Comparison of ENCODE assay signal across 16 cellular contexts in genomic region chr5:181042036-181042435, GRCh38. TPM values are rescaled to one million over a fixed set of nuclear protein-coding genes. Genes with fewer than 3 reads are reported as not detected.
"Had no signal": no experiment of that assay in that cellular context is flagged by ENCODE, and none has a peak within 500 bp of the region (broad histone marks: within the 10 kb centered on the region; RNA-seq: fewer than 3 reads in every experiment).

No MANE protein-coding gene starts in this region.

- H3K9me3 ChIP-seq: body of pancreas, prostate gland had no signal

- H3K4me1 ChIP-seq: body of pancreas, prostate gland, tibial nerve had no signal

- DNase-seq: activated CD4-positive, alpha-beta T cell treated with anti-CD3 and anti-CD28 coated beads, Interleukin-2, amount 10 ng/mL, durations not matched to agents 24 days and 14 days; activated CD4-positive, CD25-positive, alpha-beta regulatory T cell; activated CD8-positive, alpha-beta T cell treated with anti-CD3 and anti-CD28 coated beads, Interleukin-2, amount 10 ng/mL, durations not matched to agents 7 days and 5 days; activated naive CD8-positive, alpha-beta T cell treated with anti-CD3 and anti-CD28 coated beads for 36 hours; amygdala; body of pancreas; effector memory CD4-positive, alpha-beta T cell; foreskin melanocyte; mesenchymal stem cell; nucleus accumbens; stimulated activated CD4-positive, alpha-beta T cell treated with anti-CD3 and anti-CD28 coated beads, Interleukin-1b, Interleukin-23, amount 100 ng/mL, for 48 hours had no signal

- H3K27ac ChIP-seq: prostate gland, tibial nerve had no signal

- ATAC-seq: activated CD8-positive, alpha-beta T cell treated with anti-CD3 and anti-CD28 coated beads, Interleukin-2, amount 10 ng/mL, durations not matched to agents 7 days and 5 days; body of pancreas; natural killer cell treated with Interleukin-12 subunit alpha and Interleukin-12 subunit beta and Interleukin-15 and Interleukin-18, amount 100 ng/mL, for 72 hours; sciatic nerve had no signal

- H3K4me3 ChIP-seq: body of pancreas, prostate gland had no signal

- H3K27me3 ChIP-seq: body of pancreas had no signal

- H3K36me3 ChIP-seq: prostate gland, tibial nerve had no signal

RNA-seq across cellular contexts. Expression of gene BTNL9, which starts 2.0 kb away (rescaled TPM):
- total RNA-seq: activated CD8-positive, alpha-beta T cell treated with anti-CD3 and anti-CD28 coated beads, Interleukin-2, amount 10 ng/mL, durations not matched to agents 7 days and 5 days; fibroblast of lung; natural killer cell treated with Interleukin-12 subunit alpha and Interleukin-12 subunit beta and Interleukin-15 and Interleukin-18, amount 100 ng/mL, for 72 hours had no signal
- polyA plus RNA-seq: fibroblast of lung had no signal

RNA-seq across cellular contexts. Expression of gene BTNL3, which starts 53.4 kb away (rescaled TPM):
- total RNA-seq: activated CD4-positive, alpha-beta T cell treated with anti-CD3 and anti-CD28 coated beads, Interleukin-2, amount 10 ng/mL, durations not matched to agents 24 days and 14 days; activated CD8-positive, alpha-beta T cell treated with anti-CD3 and anti-CD28 coated beads, Interleukin-2, amount 10 ng/mL, durations not matched to agents 7 days and 5 days; activated naive CD8-positive, alpha-beta T cell treated with anti-CD3 and anti-CD28 coated beads for 36 hours; fibroblast of lung; natural killer cell treated with Interleukin-12 subunit alpha and Interleukin-12 subunit beta and Interleukin-15 and Interleukin-18, amount 100 ng/mL, for 72 hours; sciatic nerve; tibial nerve had no signal
- polyA plus RNA-seq: fibroblast of lung had no signal
